ENCODE assay signal across 25 cellular contexts in the genomic region with DNA sequence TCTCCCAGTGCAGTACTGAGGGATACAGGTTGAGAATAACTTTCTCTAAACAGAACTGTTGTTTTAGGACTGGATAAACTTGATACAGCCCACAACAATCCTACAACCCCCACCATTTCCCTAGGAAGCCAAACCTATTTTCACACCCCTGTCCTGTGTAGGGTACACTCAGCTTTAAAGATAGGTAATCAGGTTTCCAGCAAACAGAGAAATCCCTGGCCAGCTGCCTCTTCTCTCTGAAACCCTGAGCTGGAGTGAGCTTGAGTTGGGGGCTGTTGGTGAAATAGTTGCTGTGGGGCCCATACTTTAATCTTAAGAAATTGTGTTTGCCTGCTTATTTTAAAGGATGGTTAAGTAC.
"Had no signal": no experiment of that assay in that cellular context is flagged by ENCODE, and none has a peak within 500 bp of the region (broad histone marks: within the 10 kb centered on the region; RNA-seq: fewer than 3 reads in every experiment).

No MANE protein-coding gene starts in this region.

- H3K27ac ChIP-seq: dorsolateral prefrontal cortex, epithelial cell of prostate, foreskin keratinocyte, gastroesophageal sphincter, heart left ventricle, hepatocyte, left lung, lower lobe of right lung, neutrophil, parathyroid adenoma, right lobe of liver, suprapubic skin had no signal

- H3K4me1 Mint-ChIP-seq: neural crest cell had no signal

- H3K27me3 ChIP-seq: dorsolateral prefrontal cortex, foreskin keratinocyte, gastroesophageal sphincter, heart left ventricle, hepatocyte, left lung, neutrophil, right lobe of liver, suprapubic skin had no signal

- H3K27ac Mint-ChIP-seq: progenitor cell of endocrine pancreas, type B pancreatic cell had no signal

- H3K9me3 Mint-ChIP-seq: naive thymus-derived CD4-positive, alpha-beta T cell; neural crest cell; stimulated activated naive CD8-positive, alpha-beta T cell treated with anti-CD3 and anti-CD28 coated beads, Interleukin-15, amount 100 ng/mL, for 72 hours; type B pancreatic cell had no signal

- ATAC-seq: foreskin keratinocyte; gastroesophageal sphincter; left lung; lower lobe of right lung; naive thymus-derived CD4-positive, alpha-beta T cell; right lobe of liver; stimulated activated naive CD8-positive, alpha-beta T cell treated with anti-CD3 and anti-CD28 coated beads, Interleukin-15, amount 100 ng/mL, for 72 hours had no signal

- H3K4me3 Mint-ChIP-seq: naive thymus-derived CD4-positive, alpha-beta T cell; neural crest cell; stimulated activated naive CD8-positive, alpha-beta T cell treated with anti-CD3 and anti-CD28 coated beads, Interleukin-15, amount 100 ng/mL, for 72 hours; type B pancreatic cell had no signal

- H3K4me3 ChIP-seq: dorsolateral prefrontal cortex, gastroesophageal sphincter, heart left ventricle, hepatocyte, left lung, lower lobe of right lung, right lobe of liver, suprapubic skin had no signal

- H3K27me3 Mint-ChIP-seq: progenitor cell of endocrine pancreas; stimulated activated naive CD8-positive, alpha-beta T cell treated with anti-CD3 and anti-CD28 coated beads, Interleukin-15, amount 100 ng/mL, for 72 hours; type B pancreatic cell had no signal

- H3K4me1 ChIP-seq: parathyroid adenoma, right lobe of liver, suprapubic skin had no signal

- H3K36me3 ChIP-seq: neutrophil, right lobe of liver had no signal

- H3K9me3 ChIP-seq: gastroesophageal sphincter, heart left ventricle, left lung, lower lobe of right lung, neutrophil, right lobe of liver, suprapubic skin had no signal

- DNase-seq: central memory CD4-positive, alpha-beta T cell; dorsolateral prefrontal cortex; effector CD4-positive, alpha-beta T cell; foreskin keratinocyte; heart left ventricle; kidney; left lung; lower lobe of right lung; midbrain; naive thymus-derived CD4-positive, alpha-beta T cell; right lobe of liver; small intestine; stimulated activated CD4-positive, alpha-beta T cell treated with anti-CD3 and anti-CD28 coated beads, Interleukin-15, amount 100 ng/mL, for 24 hours; stimulated activated CD4-positive, alpha-beta T cell treated with anti-CD3 and anti-CD28 coated beads, Interleukin-2, amount 100 ng/mL, for 48 hours; stimulated activated naive CD4-positive, alpha-beta T cell; stimulated activated naive CD8-positive, alpha-beta T cell treated with anti-CD3 and anti-CD28 coated beads, Interleukin-15, amount 100 ng/mL, for 72 hours had no signal
